Comparison of ENCODE assay signal across 2 cellular contexts in the genomic region with DNA sequence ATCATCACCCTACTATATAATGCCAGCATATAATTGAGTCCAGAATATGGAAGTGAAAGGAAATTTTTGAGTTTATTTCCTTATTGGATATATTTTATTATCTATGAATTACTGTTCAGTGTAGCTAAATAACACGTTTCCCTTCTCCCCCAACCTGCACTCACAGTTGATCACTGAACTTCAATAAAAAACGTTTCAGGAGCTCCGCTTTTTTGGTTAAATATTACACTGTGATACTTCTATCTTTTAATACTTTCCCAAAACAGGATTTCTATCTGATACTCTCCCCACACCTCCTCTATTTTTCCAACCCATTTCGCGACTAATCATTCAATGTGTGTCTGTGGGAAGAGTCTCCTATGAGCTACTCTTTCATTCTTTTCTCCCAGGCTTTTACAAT.
TF ChIP-seq lines count a peak whose summit lies in the region.

No MANE protein-coding gene starts in this region.

TF ChIP-seq in GM23338, 12 proteins besides CTCF, POLR2A, EP300 and RAD21 (continues in another document):
- TF ChIP-seq, protein P1, sequence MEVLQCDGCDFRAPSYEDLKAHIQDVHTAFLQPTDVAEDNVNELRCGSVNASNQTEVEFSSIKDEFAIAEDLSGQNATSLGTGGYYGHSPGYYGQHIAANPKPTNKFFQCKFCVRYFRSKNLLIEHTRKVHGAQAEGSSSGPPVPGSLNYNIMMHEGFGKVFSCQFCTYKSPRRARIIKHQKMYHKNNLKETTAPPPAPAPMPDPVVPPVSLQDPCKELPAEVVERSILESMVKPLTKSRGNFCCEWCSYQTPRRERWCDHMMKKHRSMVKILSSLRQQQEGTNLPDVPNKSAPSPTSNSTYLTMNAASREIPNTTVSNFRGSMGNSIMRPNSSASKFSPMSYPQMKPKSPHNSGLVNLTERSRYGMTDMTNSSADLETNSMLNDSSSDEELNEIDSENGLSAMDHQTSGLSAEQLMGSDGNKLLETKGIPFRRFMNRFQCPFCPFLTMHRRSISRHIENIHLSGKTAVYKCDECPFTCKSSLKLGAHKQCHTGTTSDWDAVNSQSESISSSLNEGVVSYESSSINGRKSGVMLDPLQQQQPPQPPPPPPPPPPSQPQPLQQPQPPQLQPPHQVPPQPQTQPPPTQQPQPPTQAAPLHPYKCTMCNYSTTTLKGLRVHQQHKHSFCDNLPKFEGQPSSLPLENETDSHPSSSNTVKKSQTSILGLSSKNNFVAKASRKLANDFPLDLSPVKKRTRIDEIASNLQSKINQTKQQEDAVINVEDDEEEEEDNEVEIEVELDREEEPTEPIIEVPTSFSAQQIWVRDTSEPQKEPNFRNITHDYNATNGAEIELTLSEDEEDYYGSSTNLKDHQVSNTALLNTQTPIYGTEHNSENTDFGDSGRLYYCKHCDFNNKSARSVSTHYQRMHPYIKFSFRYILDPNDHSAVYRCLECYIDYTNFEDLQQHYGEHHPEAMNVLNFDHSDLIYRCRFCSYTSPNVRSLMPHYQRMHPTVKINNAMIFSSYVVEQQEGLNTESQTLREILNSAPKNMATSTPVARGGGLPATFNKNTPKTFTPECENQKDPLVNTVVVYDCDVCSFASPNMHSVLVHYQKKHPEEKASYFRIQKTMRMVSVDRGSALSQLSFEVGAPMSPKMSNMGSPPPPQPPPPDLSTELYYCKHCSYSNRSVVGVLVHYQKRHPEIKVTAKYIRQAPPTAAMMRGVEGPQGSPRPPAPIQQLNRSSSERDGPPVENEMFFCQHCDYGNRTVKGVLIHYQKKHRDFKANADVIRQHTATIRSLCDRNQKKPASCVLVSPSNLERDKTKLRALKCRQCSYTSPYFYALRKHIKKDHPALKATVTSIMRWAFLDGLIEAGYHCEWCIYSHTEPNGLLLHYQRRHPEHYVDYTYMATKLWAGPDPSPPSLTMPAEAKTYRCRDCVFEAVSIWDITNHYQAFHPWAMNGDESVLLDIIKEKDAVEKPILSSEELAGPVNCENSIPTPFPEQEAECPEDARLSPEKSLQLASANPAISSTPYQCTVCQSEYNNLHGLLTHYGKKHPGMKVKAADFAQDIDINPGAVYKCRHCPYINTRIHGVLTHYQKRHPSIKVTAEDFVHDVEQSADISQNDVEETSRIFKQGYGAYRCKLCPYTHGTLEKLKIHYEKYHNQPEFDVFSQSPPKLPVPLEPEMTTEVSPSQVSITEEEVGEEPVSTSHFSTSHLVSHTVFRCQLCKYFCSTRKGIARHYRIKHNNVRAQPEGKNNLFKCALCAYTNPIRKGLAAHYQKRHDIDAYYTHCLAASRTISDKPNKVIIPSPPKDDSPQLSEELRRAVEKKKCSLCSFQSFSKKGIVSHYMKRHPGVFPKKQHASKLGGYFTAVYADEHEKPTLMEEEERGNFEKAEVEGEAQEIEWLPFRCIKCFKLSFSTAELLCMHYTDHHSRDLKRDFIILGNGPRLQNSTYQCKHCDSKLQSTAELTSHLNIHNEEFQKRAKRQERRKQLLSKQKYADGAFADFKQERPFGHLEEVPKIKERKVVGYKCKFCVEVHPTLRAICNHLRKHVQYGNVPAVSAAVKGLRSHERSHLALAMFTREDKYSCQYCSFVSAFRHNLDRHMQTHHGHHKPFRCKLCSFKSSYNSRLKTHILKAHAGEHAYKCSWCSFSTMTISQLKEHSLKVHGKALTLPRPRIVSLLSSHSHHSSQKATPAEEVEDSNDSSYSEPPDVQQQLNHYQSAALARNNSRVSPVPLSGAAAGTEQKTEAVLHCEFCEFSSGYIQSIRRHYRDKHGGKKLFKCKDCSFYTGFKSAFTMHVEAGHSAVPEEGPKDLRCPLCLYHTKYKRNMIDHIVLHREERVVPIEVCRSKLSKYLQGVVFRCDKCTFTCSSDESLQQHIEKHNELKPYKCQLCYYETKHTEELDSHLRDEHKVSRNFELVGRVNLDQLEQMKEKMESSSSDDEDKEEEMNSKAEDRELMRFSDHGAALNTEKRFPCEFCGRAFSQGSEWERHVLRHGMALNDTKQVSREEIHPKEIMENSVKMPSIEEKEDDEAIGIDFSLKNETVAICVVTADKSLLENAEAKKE (CRISPR knock-in tag; IDR thresholded peaks at IDR 0.05), result no peak
- TF ChIP-seq EZH2phosphoT487 (IDR thresholded peaks at IDR 0.05; ENCODE audit: unreplicated experiment) (no peak), ZNF114 (CRISPR knock-in tag; IDR thresholded peaks at IDR 0.05) (no peak), STAT1 (IDR thresholded peaks at IDR 0.05; ENCODE audit: unreplicated experiment) (no peak), ZNF331 (CRISPR knock-in tag; IDR thresholded peaks at IDR 0.05; ENCODE audit: low read depth) (no peak), CREB1 (CRISPR knock-in tag; IDR thresholded peaks at IDR 0.05; ENCODE audit: low read depth) (no peak), POLR2AphosphoS5 (IDR thresholded peaks at IDR 0.05; ENCODE audit: low read depth) (no peak), JUNB (IDR thresholded peaks at IDR 0.05; ENCODE audit: unreplicated experiment) (no peak)
- TF ChIP-seq, protein P2, sequence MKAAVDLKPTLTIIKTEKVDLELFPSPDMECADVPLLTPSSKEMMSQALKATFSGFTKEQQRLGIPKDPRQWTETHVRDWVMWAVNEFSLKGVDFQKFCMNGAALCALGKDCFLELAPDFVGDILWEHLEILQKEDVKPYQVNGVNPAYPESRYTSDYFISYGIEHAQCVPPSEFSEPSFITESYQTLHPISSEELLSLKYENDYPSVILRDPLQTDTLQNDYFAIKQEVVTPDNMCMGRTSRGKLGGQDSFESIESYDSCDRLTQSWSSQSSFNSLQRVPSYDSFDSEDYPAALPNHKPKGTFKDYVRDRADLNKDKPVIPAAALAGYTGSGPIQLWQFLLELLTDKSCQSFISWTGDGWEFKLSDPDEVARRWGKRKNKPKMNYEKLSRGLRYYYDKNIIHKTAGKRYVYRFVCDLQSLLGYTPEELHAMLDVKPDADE (IDR thresholded peaks at IDR 0.05), result no peak
- TF ChIP-seq, protein P3, sequence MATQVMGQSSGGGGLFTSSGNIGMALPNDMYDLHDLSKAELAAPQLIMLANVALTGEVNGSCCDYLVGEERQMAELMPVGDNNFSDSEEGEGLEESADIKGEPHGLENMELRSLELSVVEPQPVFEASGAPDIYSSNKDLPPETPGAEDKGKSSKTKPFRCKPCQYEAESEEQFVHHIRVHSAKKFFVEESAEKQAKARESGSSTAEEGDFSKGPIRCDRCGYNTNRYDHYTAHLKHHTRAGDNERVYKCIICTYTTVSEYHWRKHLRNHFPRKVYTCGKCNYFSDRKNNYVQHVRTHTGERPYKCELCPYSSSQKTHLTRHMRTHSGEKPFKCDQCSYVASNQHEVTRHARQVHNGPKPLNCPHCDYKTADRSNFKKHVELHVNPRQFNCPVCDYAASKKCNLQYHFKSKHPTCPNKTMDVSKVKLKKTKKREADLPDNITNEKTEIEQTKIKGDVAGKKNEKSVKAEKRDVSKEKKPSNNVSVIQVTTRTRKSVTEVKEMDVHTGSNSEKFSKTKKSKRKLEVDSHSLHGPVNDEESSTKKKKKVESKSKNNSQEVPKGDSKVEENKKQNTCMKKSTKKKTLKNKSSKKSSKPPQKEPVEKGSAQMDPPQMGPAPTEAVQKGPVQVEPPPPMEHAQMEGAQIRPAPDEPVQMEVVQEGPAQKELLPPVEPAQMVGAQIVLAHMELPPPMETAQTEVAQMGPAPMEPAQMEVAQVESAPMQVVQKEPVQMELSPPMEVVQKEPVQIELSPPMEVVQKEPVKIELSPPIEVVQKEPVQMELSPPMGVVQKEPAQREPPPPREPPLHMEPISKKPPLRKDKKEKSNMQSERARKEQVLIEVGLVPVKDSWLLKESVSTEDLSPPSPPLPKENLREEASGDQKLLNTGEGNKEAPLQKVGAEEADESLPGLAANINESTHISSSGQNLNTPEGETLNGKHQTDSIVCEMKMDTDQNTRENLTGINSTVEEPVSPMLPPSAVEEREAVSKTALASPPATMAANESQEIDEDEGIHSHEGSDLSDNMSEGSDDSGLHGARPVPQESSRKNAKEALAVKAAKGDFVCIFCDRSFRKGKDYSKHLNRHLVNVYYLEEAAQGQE (IDR thresholded peaks at IDR 0.05; ENCODE audit: unreplicated experiment), result no peak

TF ChIP-seq in H1, 55 proteins besides CTCF, POLR2A, EP300 and RAD21:
- TF ChIP-seq, protein P4, sequence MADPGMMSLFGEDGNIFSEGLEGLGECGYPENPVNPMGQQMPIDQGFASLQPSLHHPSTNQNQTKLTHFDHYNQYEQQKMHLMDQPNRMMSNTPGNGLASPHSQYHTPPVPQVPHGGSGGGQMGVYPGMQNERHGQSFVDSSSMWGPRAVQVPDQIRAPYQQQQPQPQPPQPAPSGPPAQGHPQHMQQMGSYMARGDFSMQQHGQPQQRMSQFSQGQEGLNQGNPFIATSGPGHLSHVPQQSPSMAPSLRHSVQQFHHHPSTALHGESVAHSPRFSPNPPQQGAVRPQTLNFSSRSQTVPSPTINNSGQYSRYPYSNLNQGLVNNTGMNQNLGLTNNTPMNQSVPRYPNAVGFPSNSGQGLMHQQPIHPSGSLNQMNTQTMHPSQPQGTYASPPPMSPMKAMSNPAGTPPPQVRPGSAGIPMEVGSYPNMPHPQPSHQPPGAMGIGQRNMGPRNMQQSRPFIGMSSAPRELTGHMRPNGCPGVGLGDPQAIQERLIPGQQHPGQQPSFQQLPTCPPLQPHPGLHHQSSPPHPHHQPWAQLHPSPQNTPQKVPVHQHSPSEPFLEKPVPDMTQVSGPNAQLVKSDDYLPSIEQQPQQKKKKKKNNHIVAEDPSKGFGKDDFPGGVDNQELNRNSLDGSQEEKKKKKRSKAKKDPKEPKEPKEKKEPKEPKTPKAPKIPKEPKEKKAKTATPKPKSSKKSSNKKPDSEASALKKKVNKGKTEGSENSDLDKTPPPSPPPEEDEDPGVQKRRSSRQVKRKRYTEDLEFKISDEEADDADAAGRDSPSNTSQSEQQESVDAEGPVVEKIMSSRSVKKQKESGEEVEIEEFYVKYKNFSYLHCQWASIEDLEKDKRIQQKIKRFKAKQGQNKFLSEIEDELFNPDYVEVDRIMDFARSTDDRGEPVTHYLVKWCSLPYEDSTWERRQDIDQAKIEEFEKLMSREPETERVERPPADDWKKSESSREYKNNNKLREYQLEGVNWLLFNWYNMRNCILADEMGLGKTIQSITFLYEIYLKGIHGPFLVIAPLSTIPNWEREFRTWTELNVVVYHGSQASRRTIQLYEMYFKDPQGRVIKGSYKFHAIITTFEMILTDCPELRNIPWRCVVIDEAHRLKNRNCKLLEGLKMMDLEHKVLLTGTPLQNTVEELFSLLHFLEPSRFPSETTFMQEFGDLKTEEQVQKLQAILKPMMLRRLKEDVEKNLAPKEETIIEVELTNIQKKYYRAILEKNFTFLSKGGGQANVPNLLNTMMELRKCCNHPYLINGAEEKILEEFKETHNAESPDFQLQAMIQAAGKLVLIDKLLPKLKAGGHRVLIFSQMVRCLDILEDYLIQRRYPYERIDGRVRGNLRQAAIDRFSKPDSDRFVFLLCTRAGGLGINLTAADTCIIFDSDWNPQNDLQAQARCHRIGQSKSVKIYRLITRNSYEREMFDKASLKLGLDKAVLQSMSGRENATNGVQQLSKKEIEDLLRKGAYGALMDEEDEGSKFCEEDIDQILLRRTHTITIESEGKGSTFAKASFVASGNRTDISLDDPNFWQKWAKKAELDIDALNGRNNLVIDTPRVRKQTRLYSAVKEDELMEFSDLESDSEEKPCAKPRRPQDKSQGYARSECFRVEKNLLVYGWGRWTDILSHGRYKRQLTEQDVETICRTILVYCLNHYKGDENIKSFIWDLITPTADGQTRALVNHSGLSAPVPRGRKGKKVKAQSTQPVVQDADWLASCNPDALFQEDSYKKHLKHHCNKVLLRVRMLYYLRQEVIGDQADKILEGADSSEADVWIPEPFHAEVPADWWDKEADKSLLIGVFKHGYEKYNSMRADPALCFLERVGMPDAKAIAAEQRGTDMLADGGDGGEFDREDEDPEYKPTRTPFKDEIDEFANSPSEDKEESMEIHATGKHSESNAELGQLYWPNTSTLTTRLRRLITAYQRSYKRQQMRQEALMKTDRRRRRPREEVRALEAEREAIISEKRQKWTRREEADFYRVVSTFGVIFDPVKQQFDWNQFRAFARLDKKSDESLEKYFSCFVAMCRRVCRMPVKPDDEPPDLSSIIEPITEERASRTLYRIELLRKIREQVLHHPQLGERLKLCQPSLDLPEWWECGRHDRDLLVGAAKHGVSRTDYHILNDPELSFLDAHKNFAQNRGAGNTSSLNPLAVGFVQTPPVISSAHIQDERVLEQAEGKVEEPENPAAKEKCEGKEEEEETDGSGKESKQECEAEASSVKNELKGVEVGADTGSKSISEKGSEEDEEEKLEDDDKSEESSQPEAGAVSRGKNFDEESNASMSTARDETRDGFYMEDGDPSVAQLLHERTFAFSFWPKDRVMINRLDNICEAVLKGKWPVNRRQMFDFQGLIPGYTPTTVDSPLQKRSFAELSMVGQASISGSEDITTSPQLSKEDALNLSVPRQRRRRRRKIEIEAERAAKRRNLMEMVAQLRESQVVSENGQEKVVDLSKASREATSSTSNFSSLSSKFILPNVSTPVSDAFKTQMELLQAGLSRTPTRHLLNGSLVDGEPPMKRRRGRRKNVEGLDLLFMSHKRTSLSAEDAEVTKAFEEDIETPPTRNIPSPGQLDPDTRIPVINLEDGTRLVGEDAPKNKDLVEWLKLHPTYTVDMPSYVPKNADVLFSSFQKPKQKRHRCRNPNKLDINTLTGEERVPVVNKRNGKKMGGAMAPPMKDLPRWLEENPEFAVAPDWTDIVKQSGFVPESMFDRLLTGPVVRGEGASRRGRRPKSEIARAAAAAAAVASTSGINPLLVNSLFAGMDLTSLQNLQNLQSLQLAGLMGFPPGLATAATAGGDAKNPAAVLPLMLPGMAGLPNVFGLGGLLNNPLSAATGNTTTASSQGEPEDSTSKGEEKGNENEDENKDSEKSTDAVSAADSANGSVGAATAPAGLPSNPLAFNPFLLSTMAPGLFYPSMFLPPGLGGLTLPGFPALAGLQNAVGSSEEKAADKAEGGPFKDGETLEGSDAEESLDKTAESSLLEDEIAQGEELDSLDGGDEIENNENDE (IDR thresholded peaks at IDR 0.05; ENCODE audit: insufficient replicate concordance, low read length), result no peak
- TF ChIP-seq NRF1 (IDR thresholded peaks at IDR 0.05; ENCODE audit: low read depth, low read length) (no peak), TAF7 (optimal IDR thresholded peaks at IDR 0.05; ENCODE audit: borderline replicate concordance, low read depth, low read length) (no peak), HDAC6 (IDR thresholded peaks at IDR 0.05; ENCODE audit: low read depth, low read length) (no peak), TBP (IDR thresholded peaks at IDR 0.05; ENCODE audit: low read depth, low read length) (no peak), ZNF274 (IDR thresholded peaks at IDR 0.05; ENCODE audit: borderline replicate concordance, extremely low read depth, low read length) (no peak), CHD1 (IDR thresholded peaks at IDR 0.05; ENCODE audit: low read depth, low read length) (no peak), TEAD4 (IDR thresholded peaks at IDR 0.05; ENCODE audit: low read depth, low read length) (no peak), SP2 (IDR thresholded peaks at IDR 0.05; ENCODE audit: low read length) (no peak), MAFK (IDR thresholded peaks at IDR 0.05; ENCODE audit: low read depth, low read length) (no peak), CEBPB (IDR thresholded peaks at IDR 0.05; ENCODE audit: low read depth, low read length) (no peak), SP1 (IDR thresholded peaks at IDR 0.05; ENCODE audit: low read depth, low read length) (no peak), CHD2 (IDR thresholded peaks at IDR 0.05; ENCODE audit: low read length) (no peak), KDM5A (IDR thresholded peaks at IDR 0.05; ENCODE audit: low read length) (no peak), EZH2 (IDR thresholded peaks at IDR 0.05; ENCODE audit: low read depth, low read length, severe bottlenecking) (no peak), SAP30 (IDR thresholded peaks at IDR 0.05; ENCODE audit: insufficient read depth, insufficient replicate concordance, low read length) (no peak), CBX5 (IDR thresholded peaks at IDR 0.05; ENCODE audit: low read depth, low read length) (no peak)
- TF ChIP-seq, protein P5, sequence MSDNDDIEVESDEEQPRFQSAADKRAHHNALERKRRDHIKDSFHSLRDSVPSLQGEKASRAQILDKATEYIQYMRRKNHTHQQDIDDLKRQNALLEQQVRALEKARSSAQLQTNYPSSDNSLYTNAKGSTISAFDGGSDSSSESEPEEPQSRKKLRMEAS (IDR thresholded peaks at IDR 0.05), result no peak
- TF ChIP-seq, protein P6, sequence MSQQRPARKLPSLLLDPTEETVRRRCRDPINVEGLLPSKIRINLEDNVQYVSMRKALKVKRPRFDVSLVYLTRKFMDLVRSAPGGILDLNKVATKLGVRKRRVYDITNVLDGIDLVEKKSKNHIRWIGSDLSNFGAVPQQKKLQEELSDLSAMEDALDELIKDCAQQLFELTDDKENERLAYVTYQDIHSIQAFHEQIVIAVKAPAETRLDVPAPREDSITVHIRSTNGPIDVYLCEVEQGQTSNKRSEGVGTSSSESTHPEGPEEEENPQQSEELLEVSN (IDR thresholded peaks at IDR 0.05), result no peak
